15 cellular contexts compared by ENCODE assay signal in the genomic region with DNA sequence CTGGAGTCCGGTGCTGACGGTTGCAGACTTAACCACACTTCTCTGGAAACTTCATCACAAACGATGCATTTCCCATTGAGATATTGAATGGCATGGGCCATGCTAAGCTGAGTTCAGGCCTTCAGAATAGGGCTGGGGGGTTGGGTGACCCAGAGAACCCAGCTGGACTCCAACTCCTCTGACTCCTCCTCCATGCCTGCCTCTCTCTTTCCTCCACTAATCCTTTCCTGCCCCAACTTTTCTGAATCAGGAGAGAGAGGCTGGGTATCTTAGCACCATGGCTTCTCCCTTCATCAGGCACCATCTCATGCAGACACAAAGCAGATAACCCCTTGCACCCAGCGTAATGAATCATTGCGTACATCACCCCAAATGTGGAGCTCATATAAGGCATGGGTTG.
DNase-seq lines count a peak whose midpoint lies in the region; FAIRE-seq and TF ChIP-seq lines count a peak whose summit lies in the region.
"Had no signal": no experiment of that assay in that cellular context is flagged by ENCODE, and none has a peak within 500 bp of the region (broad histone marks: within the 10 kb centered on the region; RNA-seq: fewer than 3 reads in every experiment).

No MANE protein-coding gene starts in this region.

- no peak overlapping the region for H4K8ac ChIP-seq in H1 (ENCODE audit: extremely low read depth, insufficient read depth, low read length)
- no peak overlapping the region for H4K8ac ChIP-seq in mesendoderm (ENCODE audit: low read depth, low read length)

- no peaks in the 10 kb centered on the region for H3K36me3 ChIP-seq in NT2/D1 (ENCODE audit: insufficient read depth, insufficient read length, low read length)
- no peaks in the 10 kb centered on the region for H3K36me3 ChIP-seq in H1 (ENCODE audit: control insufficient read depth in 2 of 4, insufficient read depth in 4 of 4, low read length in 3 of 4)
- H3K36me3 ChIP-seq in mesendoderm (ENCODE audit: control insufficient read depth, insufficient read depth, low read length): no peaks in the 10 kb centered on the region

- no peak overlapping the region for H3K27ac ChIP-seq in H1 (ENCODE audit: low read depth, low read length)
- no peak overlapping the region for H3K27ac ChIP-seq in mesendoderm (ENCODE audit: low read depth, low read length)
- H3K27ac ChIP-seq: A549 had no signal

- peak overlapping the region; percentile 92 for H2AFZ ChIP-seq in H1 (ENCODE audit: low read length)

- no peaks in the 10 kb centered on the region for H3K4me1 ChIP-seq in NT2/D1 (ENCODE audit: insufficient read depth, insufficient read length)
- peaks cover 0 to 4% (median 2%) of the 10 kb centered on the region in 4 experiments; a peak in 2 of 7 replicates for H3K4me1 ChIP-seq in H1 (replicated peaks in 1 of 4; ENCODE audit: control insufficient read depth in 3 of 4, insufficient read depth in 4 of 4, low read length in 3 of 4)
- H3K4me1 ChIP-seq in mesendoderm (ENCODE audit: control insufficient read depth, low read depth, low read length): no peaks in the 10 kb centered on the region
- H3K4me1 ChIP-seq: A549 had no signal

- no peaks in the 10 kb centered on the region for H3K23me2 ChIP-seq in H1 (ENCODE audit: low read depth, low read length)

- H3K18ac ChIP-seq in H1 (ENCODE audit: extremely low read depth, low read length): no peak overlapping the region
- H3K18ac ChIP-seq in mesendoderm (ENCODE audit: low read length): no peak overlapping the region

- H3K4me3 ChIP-seq in NT2/D1 (ENCODE audit: insufficient read length, low read depth) (no peak overlapping the region), H1 (ENCODE audit: extremely low read depth in 1 of 4, insufficient read depth in 2 of 4, low read depth in 3 of 4, low read length in 4 of 4) (no peak overlapping the region), mesendoderm (ENCODE audit: low read length) (no peak overlapping the region)
- H3K4me3 ChIP-seq: A549 had no signal

- H3K23ac ChIP-seq in H1 (ENCODE audit: insufficient read length) (no peak overlapping the region), mesendoderm (ENCODE audit: low read length) (no peak overlapping the region)

- H2BK12ac ChIP-seq in H1 (ENCODE audit: low read depth, low read length): no peak overlapping the region

- no peak overlapping the region for H3K56ac ChIP-seq in H1 (replicated peaks; ENCODE audit: insufficient read length, low read depth, low read length)
- no peak overlapping the region for H3K56ac ChIP-seq in mesendoderm (ENCODE audit: low read length)

- H3K9me3 ChIP-seq in NT2/D1 (ENCODE audit: insufficient read depth, low read length): no peaks in the 10 kb centered on the region
- H3K9me3 ChIP-seq in H1 (ENCODE audit: insufficient read depth in 2 of 2, low read depth in 1 of 2, low read length in 1 of 2): no peaks in the 10 kb centered on the region
- H3K9me3 ChIP-seq: A549 had no signal

- H3K27me3 ChIP-seq in NT2/D1 (ENCODE audit: insufficient read depth, insufficient read length) (no peaks in the 10 kb centered on the region), H1 (replicated peaks in 1 of 4; ENCODE audit: control insufficient read depth in 3 of 4, extremely low read depth in 1 of 4, insufficient read depth in 3 of 4, low read length in 3 of 4) (no peaks in the 10 kb centered on the region), mesendoderm (ENCODE audit: insufficient read depth, low read length, poor library complexity) (no peaks in the 10 kb centered on the region)

- no peak for TF ChIP-seq RAD21 in H1 (IDR thresholded peaks at IDR 0.05 in 1 of 2, conservative IDR thresholded peaks at IDR 0.05 in 1 of 2; ENCODE audit: low read depth in 2 of 2, low read length in 2 of 2)

- CTCF ChIA-PET in H1 (lab: Charles Lee; ENCODE audit: partially characterized antibody): interaction anchor here (0.5 to 0.6 kb wide), 2 partner anchors 172 to 222 kb away, joined by 3 to 4 read pairs; no protein-coding TSS in a partner anchor

- TF ChIP-seq EP300 in H1 (IDR thresholded peaks at IDR 0.05; ENCODE audit: borderline replicate concordance in 1 of 2, low read depth in 2 of 2, low read length in 2 of 2): no peak

- H2BK20ac ChIP-seq in H1 (ENCODE audit: low read length): no peak overlapping the region

- H2BK5ac ChIP-seq in H1 (ENCODE audit: low read depth, low read length) (no peak overlapping the region), mesendoderm (ENCODE audit: low read length) (no peak overlapping the region)

- H3K4me2 ChIP-seq in H1 (ENCODE audit: insufficient read depth in 1 of 2, low read depth in 2 of 2, low read length in 2 of 2) (no peak overlapping the region), mesendoderm (ENCODE audit: low read length) (no peak overlapping the region)
- H3K4me2 ChIP-seq: A549 had no signal

- 87% methylated on average over 5 of the region's 5 CpGs; no CpG with 5 or more reads in 1 of the 2 experiments for WGBS in H1 (ENCODE audit: extremely low coverage in 1 of 2, insufficient coverage in 1 of 2, insufficient read length in 1 of 2, insufficient replicate concordance in 2 of 2, low coverage in 1 of 2, low lambda C conversion rate in 2 of 2, missing lambda C conversion rate in 1 of 2), 2 experiments
- no CpG with 5 or more reads among the region's 5 CpGs for WGBS in mesendoderm (ENCODE audit: extremely low coverage, insufficient coverage, low lambda C conversion rate)

- H4K91ac ChIP-seq in H1 (replicated peaks; ENCODE audit: insufficient read length, low read length): no peak overlapping the region

- H3K9ac ChIP-seq in NT2/D1 (ENCODE audit: insufficient read length, low read depth): no peak overlapping the region
- no peak overlapping the region for H3K9ac ChIP-seq in H1 (replicated peaks in 1 of 4; ENCODE audit: extremely low read depth in 1 of 4, low read depth in 3 of 4, low read length in 3 of 4)
- no peak overlapping the region for H3K9ac ChIP-seq in mesendoderm (ENCODE audit: low read length)

- H2BK120ac ChIP-seq in H1 (replicated peaks; ENCODE audit: low read depth, low read length): no peak overlapping the region
- H2BK120ac ChIP-seq in mesendoderm (ENCODE audit: low read depth, low read length): no peak overlapping the region

- DNase-seq in NT2/D1 (ENCODE audit: low read depth, low spot score) (peak; percentile 3), H1 (ENCODE audit: low read depth in 1 of 2, low spot score in 2 of 2) (no peak), mesendoderm (peak; percentile 7), DMS 273 treated with DMSO at 0.1 percent for 48 hours (lab: John Stamatoyannopoulos, UW) (no peak)
- DNase-seq in effector CD8-positive, alpha-beta T cell (lab: John Stamatoyannopoulos, UW): no peak
- no peak for DNase-seq in activated naive CD4-positive, alpha-beta T cell (lab: John Stamatoyannopoulos, UW)
- DNase-seq: CD8-positive, alpha-beta T cell; COR-L47; DND-41; GDM1; IMR-90 had no signal

- H4K5ac ChIP-seq in H1 (ENCODE audit: insufficient read length, low read depth, low read length) (no peak overlapping the region), mesendoderm (ENCODE audit: low read length) (no peak overlapping the region)

- H3K4ac ChIP-seq in H1 (replicated peaks; ENCODE audit: insufficient read length, low read depth, low read length): no peak overlapping the region
- no peak overlapping the region for H3K4ac ChIP-seq in mesendoderm (ENCODE audit: low read depth, low read length)

- no peak overlapping the region for H2BK15ac ChIP-seq in H1 (ENCODE audit: low read length)
- no peak overlapping the region for H2BK15ac ChIP-seq in mesendoderm (replicated peaks; ENCODE audit: low read depth)

- TF ChIP-seq CTCF in H1 (IDR thresholded peaks at IDR 0.05; ENCODE audit: control extremely low read depth in 1 of 3, insufficient read depth in 1 of 3, low read depth in 1 of 3, low read length in 3 of 3): no peak

- POLR2A ChIA-PET in H1 (lab: Charles Lee; ENCODE audit: partially characterized antibody): no interaction called here

- TF ChIP-seq POLR2A in H1 (IDR thresholded peaks at IDR 0.05; ENCODE audit: control extremely low read depth in 1 of 2, low read depth in 2 of 2, low read length in 2 of 2): no peak

- no peak overlapping the region for H3K14ac ChIP-seq in H1 (ENCODE audit: insufficient read length)

- no peaks in the 10 kb centered on the region for H4K20me1 ChIP-seq in H1 (replicated peaks in 1 of 2; ENCODE audit: control insufficient read depth in 1 of 2, insufficient read depth in 2 of 2, low read length in 2 of 2)

- no peak for FAIRE-seq in H1 (lab: Jason Lieb, UNC)
- FAIRE-seq: A549, D721Med, GM12892, GM19239 had no signal

- H3K79me1 ChIP-seq in H1 (ENCODE audit: low read depth, low read length) (no peaks in the 10 kb centered on the region), mesendoderm (ENCODE audit: low read length) (no peaks in the 10 kb centered on the region)

- H3K79me2 ChIP-seq in H1 (ENCODE audit: control insufficient read depth in 1 of 2, insufficient read depth in 2 of 2, low read length in 2 of 2) (no peaks in the 10 kb centered on the region), mesendoderm (ENCODE audit: control insufficient read depth, insufficient read depth, low read length) (no peaks in the 10 kb centered on the region)

- H2AK5ac ChIP-seq in H1 (ENCODE audit: low read depth, low read length): no peak overlapping the region
- H2AK5ac ChIP-seq in mesendoderm (ENCODE audit: low read length): no peak overlapping the region

TF ChIP-seq in H1, 55 proteins besides CTCF, POLR2A, EP300 and RAD21:
- TF ChIP-seq YY1 (IDR thresholded peaks at IDR 0.05; ENCODE audit: low read depth, low read length) (no peak), CHD2 (IDR thresholded peaks at IDR 0.05; ENCODE audit: low read length) (no peak), POU5F1 (IDR thresholded peaks at IDR 0.05; ENCODE audit: low read depth, low read length) (no peak), TAF7 (optimal IDR thresholded peaks at IDR 0.05; ENCODE audit: borderline replicate concordance, low read depth, low read length) (no peak), SP4 (IDR thresholded peaks at IDR 0.05; ENCODE audit: low read length) (no peak), CHD1 (IDR thresholded peaks at IDR 0.05; ENCODE audit: low read depth, low read length) (no peak), SP2 (IDR thresholded peaks at IDR 0.05; ENCODE audit: low read length) (no peak), BACH1 (IDR thresholded peaks at IDR 0.05; ENCODE audit: low read length) (no peak), BRCA1 (IDR thresholded peaks at IDR 0.05; ENCODE audit: low read depth, low read length) (no peak), TAF1 (IDR thresholded peaks at IDR 0.05; ENCODE audit: low read depth, low read length) (no peak)
TF ChIP-seq in H1: peak in this region for 0.

Comparison
In these comparisons a context has a peak if more than half of its experiments do, and no peak if none do; other contexts are left out.
1. DNase-seq: peak in NT2/D1 (single experiment) and mesendoderm (single experiment); none in H1 (0 of 2), effector CD8-positive, alpha-beta T cell (single experiment), activated naive CD4-positive, alpha-beta T cell (0 of 4) and DMS 273 treated with DMSO at 0.1 percent for 48 hours (single experiment).